In genomic region chr1:198959032-198959431, GRCh38 we compare ENCODE assay signal across 13 cellular contexts.
"Had no signal": no experiment of that assay in that cellular context is flagged by ENCODE, and none has a peak within 500 bp of the region (broad histone marks: within the 10 kb centered on the region; RNA-seq: fewer than 3 reads in every experiment).

No MANE protein-coding gene starts in this region.

- H3K4me1 Mint-ChIP-seq: activated B cell treated with CpG ODN at 0.5 μM for 24 hours, mesothelial cell of epicardium, neural crest cell had no signal

- H3K27me3 Mint-ChIP-seq: activated B cell treated with CpG ODN at 0.5 μM for 24 hours; stimulated activated naive CD8-positive, alpha-beta T cell treated with anti-CD3 and anti-CD28 coated beads, Interleukin-15, Interleukin-2, amounts not matched to agents 100 ng/mL and 50 ng/mL, for 24 hours had no signal

- H3K4me3 Mint-ChIP-seq: activated B cell treated with CpG ODN at 0.5 μM for 24 hours; mesothelial cell of epicardium; neural crest cell; stimulated activated naive CD8-positive, alpha-beta T cell treated with anti-CD3 and anti-CD28 coated beads, Interleukin-15, Interleukin-2, amounts not matched to agents 100 ng/mL and 50 ng/mL, for 24 hours had no signal

- ATAC-seq: gastroesophageal sphincter, left cardiac atrium had no signal

- H3K27ac Mint-ChIP-seq: activated B cell treated with CpG ODN at 0.5 μM for 24 hours, mesothelial cell of epicardium had no signal

- DNase-seq: activated B cell treated with CpG ODN at 0.5 μM for 24 hours; activated CD8-positive, alpha-beta memory T cell treated with anti-CD3 and anti-CD28 coated beads, Interleukin-2, amount 50 U/mL, for 48 hours; activated gamma-delta T cell; adrenal gland; left cardiac atrium; SHP77 treated with DMSO at 0.1 percent for 48 hours; sigmoid colon; spleen; trophoblast cell had no signal
